ENCODE assay signal across 9 cellular contexts in the genomic region with DNA sequence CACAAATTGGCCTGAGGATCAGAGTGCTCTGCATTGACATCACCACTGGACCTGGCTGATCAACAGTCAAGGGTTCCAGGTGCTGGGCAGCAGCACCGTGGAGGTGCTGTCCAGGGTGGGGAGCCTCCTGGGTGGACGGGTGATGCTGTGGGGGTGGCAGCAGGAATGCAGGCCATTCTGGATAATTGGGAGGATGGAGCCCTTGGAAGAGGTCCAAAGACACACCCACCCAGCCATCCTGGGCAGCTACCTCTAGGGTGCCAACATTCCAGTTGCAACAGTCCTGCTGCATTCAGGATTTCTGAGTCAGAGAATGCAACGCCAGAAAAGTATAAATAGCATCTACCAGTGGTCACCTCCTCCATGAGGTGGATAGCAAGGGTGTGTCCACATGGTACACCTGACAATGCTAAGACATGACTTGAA. TPM values are rescaled to one million over a fixed set of nuclear protein-coding genes. Genes with fewer than 3 reads are reported as not detected.
DNase-seq lines count a peak whose midpoint lies in the region; ATAC-seq and TF ChIP-seq lines count a peak whose summit lies in the region.
"Had no signal": no experiment of that assay in that cellular context is flagged by ENCODE, and none has a peak within 500 bp of the region (broad histone marks: within the 10 kb centered on the region; RNA-seq: fewer than 3 reads in every experiment).

No MANE protein-coding gene starts in this region.

- peak overlapping the region; percentile 91 for H3K27ac ChIP-seq in CD4-positive, alpha-beta memory T cell (ENCODE audit: low read depth, low read length)

- CTCF ChIA-PET in CD4-positive, alpha-beta memory T cell (lab: Charles Lee; ENCODE audit: partially characterized antibody): interaction anchor here (0.9 to 10.5 kb wide), 13 partner anchors 10 to 40 kb away, joined by 3 to 107 read pairs (median 6); partner anchors contain the start of gene STARD5

- no peaks in the 10 kb centered on the region for H3K27me3 Mint-ChIP-seq in CD4-positive, alpha-beta memory T cell
- H3K27me3 Mint-ChIP-seq in natural killer cell treated with Interleukin-12 subunit alpha and Interleukin-12 subunit beta and Interleukin-15 and Interleukin-18, amount 100 ng/mL, for 72 hours: no peaks in the 10 kb centered on the region

- POLR2A ChIA-PET in CD4-positive, alpha-beta memory T cell (lab: Charles Lee; ENCODE audit: partially characterized antibody): interaction anchor here (0.6 to 17.7 kb wide), 11 partner anchors 10 to 1238 kb away, joined by 3 to 702 read pairs (median 14); partner anchors contain the start of genes EFL1, SAXO2, STARD5 and TLNRD1

- H3K4me1 Mint-ChIP-seq in CD4-positive, alpha-beta memory T cell: peaks cover 50 to 82% (median 55%) of the 10 kb centered on the region in 4 donors
- peaks cover 85 to 94% of the 10 kb centered on the region in 2 donors for H3K4me1 Mint-ChIP-seq in natural killer cell treated with Interleukin-12 subunit alpha and Interleukin-12 subunit beta and Interleukin-15 and Interleukin-18, amount 100 ng/mL, for 72 hours (ENCODE audit: low read depth in 2 of 2)

- no peak for ATAC-seq in natural killer cell treated with Interleukin-12 subunit alpha and Interleukin-12 subunit beta and Interleukin-15 and Interleukin-18, amount 100 ng/mL, for 72 hours
- ATAC-seq in HG02642 (IDR thresholded peaks at IDR 0.05; ENCODE audit: poor library complexity, unreplicated experiment) (no peak), HG03432 (IDR thresholded peaks at IDR 0.05; ENCODE audit: unreplicated experiment) (no peak), HG03045 (IDR thresholded peaks at IDR 0.05; ENCODE audit: unreplicated experiment) (no peak), GM21528 (IDR thresholded peaks at IDR 0.05; ENCODE audit: low FRiP score, unreplicated experiment) (no peak)
- ATAC-seq: K562 had no signal

- H3K27ac Mint-ChIP-seq in CD4-positive, alpha-beta memory T cell: peak overlapping the region; percentile 96 to 99 (median 98)
- H3K27ac Mint-ChIP-seq in natural killer cell treated with Interleukin-12 subunit alpha and Interleukin-12 subunit beta and Interleukin-15 and Interleukin-18, amount 100 ng/mL, for 72 hours: peak overlapping the region; percentile 96 to 99

- DNase-seq in CD4-positive, alpha-beta memory T cell: peak in 1 of 5 donors; percentile 38
- DNase-seq in Jurkat, Clone E6-1 (ENCODE audit: low read depth, low spot score): no peak
- peak; percentile 55 to 63 for DNase-seq in cardiac fibroblast (ENCODE audit: low read depth in 2 of 2)
- DNase-seq in natural killer cell treated with Interleukin-12 subunit alpha and Interleukin-12 subunit beta and Interleukin-15 and Interleukin-18, amount 100 ng/mL, for 72 hours (ENCODE audit: low spot score): peak; percentile 50

- no peaks in the 10 kb centered on the region for H3K27me3 ChIP-seq in CD4-positive, alpha-beta memory T cell (ENCODE audit: insufficient read depth, low read length)

- H3K36me3 Mint-ChIP-seq in CD4-positive, alpha-beta memory T cell: peaks cover 53 to 55% of the 10 kb centered on the region in 2 donors
- peaks cover 8% of the 10 kb centered on the region for H3K36me3 Mint-ChIP-seq in natural killer cell treated with Interleukin-12 subunit alpha and Interleukin-12 subunit beta and Interleukin-15 and Interleukin-18, amount 100 ng/mL, for 72 hours

- H3K9me3 Mint-ChIP-seq in CD4-positive, alpha-beta memory T cell: no peaks in the 10 kb centered on the region
- no peaks in the 10 kb centered on the region for H3K9me3 Mint-ChIP-seq in natural killer cell treated with Interleukin-12 subunit alpha and Interleukin-12 subunit beta and Interleukin-15 and Interleukin-18, amount 100 ng/mL, for 72 hours

- no peak for TF ChIP-seq CTCF in cardiac fibroblast (IDR thresholded peaks at IDR 0.05; ENCODE audit: low read depth, low read length)

- peaks cover 34% of the 10 kb centered on the region for H3K36me3 ChIP-seq in CD4-positive, alpha-beta memory T cell (ENCODE audit: insufficient read depth, low read length)

- intact Hi-C loops in CD4-positive, alpha-beta memory T cell (cut with micrococcal nuclease): loop anchor here (1.0 to 10.0 kb wide), 4 partner anchors 27 to 1374 kb away; partner anchors contain the start of genes MEX3B, STARD5 and TLNRD1

- peak overlapping the region; percentile 98 to 100 (median 100) for H3K4me3 Mint-ChIP-seq in CD4-positive, alpha-beta memory T cell
- peak overlapping the region; percentile 96 for H3K4me3 Mint-ChIP-seq in natural killer cell treated with Interleukin-12 subunit alpha and Interleukin-12 subunit beta and Interleukin-15 and Interleukin-18, amount 100 ng/mL, for 72 hours

- H3K4me1 ChIP-seq in CD4-positive, alpha-beta memory T cell (ENCODE audit: insufficient read depth, low read length): peaks cover 60% of the 10 kb centered on the region

- peak overlapping the region; percentile 77 to 87 for H3K4me3 ChIP-seq in CD4-positive, alpha-beta memory T cell (ENCODE audit: low read length in 2 of 2)
- peak overlapping the region; percentile 50 for H3K4me3 ChIP-seq in Jurkat, Clone E6-1 (ENCODE audit: low read length)
- H3K4me3 ChIP-seq in cardiac fibroblast (replicated peaks in 1 of 2; ENCODE audit: low read depth in 2 of 2, low read length in 2 of 2): no peak overlapping the region
- H3K4me3 ChIP-seq: K562 had no signal

- H3K9me3 ChIP-seq in CD4-positive, alpha-beta memory T cell (ENCODE audit: control insufficient read depth in 1 of 2, low read length in 2 of 2): no peaks in the 10 kb centered on the region

RNA-seq across cellular contexts. Expression of gene STARD5, which starts 26.8 kb away (rescaled TPM):
- total RNA-seq in CD4-positive, alpha-beta memory T cell: 1 to 10 TPM; 5.0 to 8.0 TPM
- polyA plus RNA-seq in CD4-positive, alpha-beta memory T cell: 1 to 10 TPM; 1.9 to 3.9 TPM
- 7.6 TPM for polyA plus RNA-seq in Jurkat, Clone E6-1 (2012; ENCODE audit: insufficient read depth, insufficient read length)
- 1 to 10 TPM; 6.2 to 7.8 TPM for total RNA-seq in natural killer cell treated with Interleukin-12 subunit alpha and Interleukin-12 subunit beta and Interleukin-15 and Interleukin-18, amount 100 ng/mL, for 72 hours

Comparison
In these comparisons a context has a peak if more than half of its experiments do, and no peak if none do; other contexts are left out.
1. H3K4me3 ChIP-seq: peak in CD4-positive, alpha-beta memory T cell (2 of 2) and Jurkat, Clone E6-1 (single experiment); none in cardiac fibroblast (0 of 2).